Comparison of ENCODE assay signal across 9 cellular contexts in genomic region chr12:85923767-85924331, GRCh38. TPM values are rescaled to one million over a fixed set of nuclear protein-coding genes. Genes with fewer than 3 reads are reported as not detected.
DNase-seq lines count a peak whose midpoint lies in the region; ATAC-seq and TF ChIP-seq lines count a peak whose summit lies in the region.
"Had no signal": no experiment of that assay in that cellular context is flagged by ENCODE, and none has a peak within 500 bp of the region (broad histone marks: within the 10 kb centered on the region; RNA-seq: fewer than 3 reads in every experiment).

No MANE protein-coding gene starts in this region.

- no peaks in the 10 kb centered on the region for H3K27me3 Mint-ChIP-seq in natural killer cell (ENCODE audit: low read depth in 2 of 2)
- peaks cover 0 to 2% of the 10 kb centered on the region in 2 donors for H3K27me3 Mint-ChIP-seq in natural killer cell treated with Interleukin-12 subunit alpha and Interleukin-12 subunit beta and Interleukin-15 and Interleukin-18, amount 100 ng/mL, for 72 hours
- H3K27me3 Mint-ChIP-seq in stimulated activated naive B cell treated with anti-CD40 and anti-IgM and Interleukin-4, amounts not matched to agents 10 μg/mL and 1 μg/mL and 100 μg/mL, for 72 hours = no peaks in the 10 kb centered on the region
- H3K27me3 Mint-ChIP-seq: dendritic cell treated with granulocyte-macrophage colony-stimulating factor and Interleukin-4, amounts not matched to agents 40 ng/mL and 50 ng/mL, for 4 days had no signal

- H3K9me3 ChIP-seq in skeletal muscle satellite cell (replicated peaks; ENCODE audit: low read length) = no peaks in the 10 kb centered on the region

- peaks cover 9% of the 10 kb centered on the region for H3K27me3 ChIP-seq in skeletal muscle satellite cell (ENCODE audit: control insufficient read depth, insufficient read depth, low read length)

- peaks cover 5% of the 10 kb centered on the region for H3K4me1 ChIP-seq in skeletal muscle satellite cell (ENCODE audit: control insufficient read depth, insufficient read depth, low read length)

- no peak overlapping the region for H3K4me3 ChIP-seq in epithelial cell of esophagus (ENCODE audit: low read length)
- H3K4me3 ChIP-seq in skeletal muscle satellite cell (ENCODE audit: low read length) = no peak overlapping the region

- no peak overlapping the region for H3K27ac Mint-ChIP-seq in natural killer cell
- no peak overlapping the region for H3K27ac Mint-ChIP-seq in natural killer cell treated with Interleukin-12 subunit alpha and Interleukin-12 subunit beta and Interleukin-15 and Interleukin-18, amount 100 ng/mL, for 72 hours
- H3K27ac Mint-ChIP-seq in stimulated activated naive B cell treated with anti-CD40 and anti-IgM and Interleukin-4, amounts not matched to agents 10 μg/mL and 1 μg/mL and 100 μg/mL, for 72 hours = no peak overlapping the region
- H3K27ac Mint-ChIP-seq: dendritic cell treated with granulocyte-macrophage colony-stimulating factor and Interleukin-4, amounts not matched to agents 40 ng/mL and 50 ng/mL, for 4 days had no signal

- no peaks in the 10 kb centered on the region for H3K9me3 Mint-ChIP-seq in natural killer cell
- no peaks in the 10 kb centered on the region for H3K9me3 Mint-ChIP-seq in natural killer cell treated with Interleukin-12 subunit alpha and Interleukin-12 subunit beta and Interleukin-15 and Interleukin-18, amount 100 ng/mL, for 72 hours
- peaks cover 0 to 3% of the 10 kb centered on the region in 2 donors for H3K9me3 Mint-ChIP-seq in stimulated activated naive B cell treated with anti-CD40 and anti-IgM and Interleukin-4, amounts not matched to agents 10 μg/mL and 1 μg/mL and 100 μg/mL, for 72 hours
- H3K9me3 Mint-ChIP-seq: dendritic cell treated with granulocyte-macrophage colony-stimulating factor and Interleukin-4, amounts not matched to agents 40 ng/mL and 50 ng/mL, for 4 days had no signal

- no peaks in the 10 kb centered on the region for H3K4me1 Mint-ChIP-seq in natural killer cell
- no peaks in the 10 kb centered on the region for H3K4me1 Mint-ChIP-seq in natural killer cell treated with Interleukin-12 subunit alpha and Interleukin-12 subunit beta and Interleukin-15 and Interleukin-18, amount 100 ng/mL, for 72 hours (ENCODE audit: low read depth in 2 of 2)
- no peaks in the 10 kb centered on the region for H3K4me1 Mint-ChIP-seq in stimulated activated naive B cell treated with anti-CD40 and anti-IgM and Interleukin-4, amounts not matched to agents 10 μg/mL and 1 μg/mL and 100 μg/mL, for 72 hours

- no peaks in the 10 kb centered on the region for H3K36me3 ChIP-seq in skeletal muscle satellite cell (ENCODE audit: insufficient read depth, low read length)

- no peak for ATAC-seq in natural killer cell
- no peak for ATAC-seq in natural killer cell treated with Interleukin-12 subunit alpha and Interleukin-12 subunit beta and Interleukin-15 and Interleukin-18, amount 100 ng/mL, for 72 hours
- no peak for ATAC-seq in stimulated activated naive CD8-positive, alpha-beta T cell treated with anti-CD3 and anti-CD28 coated beads, Interleukin-15, Interleukin-2, amounts not matched to agents 100 U/mL and 50 U/mL, for 24 hours
- no peak for ATAC-seq in stimulated activated naive B cell treated with anti-CD40 and anti-IgM and Interleukin-4, amounts not matched to agents 10 μg/mL and 1 μg/mL and 100 μg/mL, for 72 hours (replicated peaks)

- intact Hi-C loops in natural killer cell (cut with micrococcal nuclease) = loop anchor here (5.0 kb wide), 1 partner anchor 1052 kb away; no protein-coding TSS in a partner anchor

- H3K9ac ChIP-seq in skeletal muscle satellite cell (ENCODE audit: low read depth, low read length) = no peak overlapping the region

- H3K36me3 Mint-ChIP-seq in natural killer cell = no peaks in the 10 kb centered on the region
- no peaks in the 10 kb centered on the region for H3K36me3 Mint-ChIP-seq in natural killer cell treated with Interleukin-12 subunit alpha and Interleukin-12 subunit beta and Interleukin-15 and Interleukin-18, amount 100 ng/mL, for 72 hours
- no peaks in the 10 kb centered on the region for H3K36me3 Mint-ChIP-seq in stimulated activated naive B cell treated with anti-CD40 and anti-IgM and Interleukin-4, amounts not matched to agents 10 μg/mL and 1 μg/mL and 100 μg/mL, for 72 hours

- no peak for DNase-seq in natural killer cell
- DNase-seq in natural killer cell treated with Interleukin-12 subunit alpha and Interleukin-12 subunit beta and Interleukin-15 and Interleukin-18, amount 100 ng/mL, for 72 hours (ENCODE audit: low spot score) = no peak
- DNase-seq in NCI-H69 (lab: John Stamatoyannopoulos, UW) = peak; percentile 49
- peak; percentile 40 for DNase-seq in epithelial cell of esophagus (ENCODE audit: low read depth)
- no peak for DNase-seq in stimulated activated naive CD8-positive, alpha-beta T cell treated with anti-CD3 and anti-CD28 coated beads, Interleukin-15, Interleukin-2, amounts not matched to agents 100 U/mL and 50 U/mL, for 24 hours
- DNase-seq in T-helper 1 cell = no peak
- DNase-seq in stimulated activated naive B cell treated with anti-CD40 and anti-IgM and Interleukin-4, amounts not matched to agents 10 μg/mL and 1 μg/mL and 100 μg/mL, for 72 hours = no peak

- H3K4me3 Mint-ChIP-seq in natural killer cell = no peak overlapping the region
- no peak overlapping the region for H3K4me3 Mint-ChIP-seq in natural killer cell treated with Interleukin-12 subunit alpha and Interleukin-12 subunit beta and Interleukin-15 and Interleukin-18, amount 100 ng/mL, for 72 hours
- no peak overlapping the region for H3K4me3 Mint-ChIP-seq in stimulated activated naive B cell treated with anti-CD40 and anti-IgM and Interleukin-4, amounts not matched to agents 10 μg/mL and 1 μg/mL and 100 μg/mL, for 72 hours
- H3K4me3 Mint-ChIP-seq: dendritic cell treated with granulocyte-macrophage colony-stimulating factor and Interleukin-4, amounts not matched to agents 40 ng/mL and 50 ng/mL, for 4 days had no signal

- TF ChIP-seq CTCF in natural killer cell (IDR thresholded peaks at IDR 0.05) (peak; percentile 16), epithelial cell of esophagus (IDR thresholded peaks at IDR 0.05; ENCODE audit: insufficient read depth, low read depth, low read length, missing control alignments) (peak; percentile 55)

- peak overlapping the region; percentile 20 for H3K4me2 ChIP-seq in skeletal muscle satellite cell (ENCODE audit: low read length)

RNA-seq across cellular contexts. Expression of gene NTS, which starts 49.8 kb away (rescaled TPM):
- total RNA-seq in natural killer cell = not detected
- not detected for total RNA-seq in natural killer cell treated with Interleukin-12 subunit alpha and Interleukin-12 subunit beta and Interleukin-15 and Interleukin-18, amount 100 ng/mL, for 72 hours
- not detected in 2 replicates for total RNA-seq in skeletal muscle satellite cell (2012; rRNA removed)

Comparison
In these comparisons a context has a peak if more than half of its experiments do, and no peak if none do; other contexts are left out.
1. DNase-seq: peak in NCI-H69 (single experiment) and epithelial cell of esophagus (single experiment); none in natural killer cell (single experiment), natural killer cell treated with Interleukin-12 subunit alpha and Interleukin-12 subunit beta and Interleukin-15 and Interleukin-18, amount 100 ng/mL, for 72 hours (single experiment), stimulated activated naive CD8-positive, alpha-beta T cell treated with anti-CD3 and anti-CD28 coated beads, Interleukin-15, Interleukin-2, amounts not matched to agents 100 U/mL and 50 U/mL, for 24 hours (single experiment), T-helper 1 cell (0 of 5) and stimulated activated naive B cell treated with anti-CD40 and anti-IgM and Interleukin-4, amounts not matched to agents 10 μg/mL and 1 μg/mL and 100 μg/mL, for 72 hours (single experiment).